Comparison of ENCODE assay signal across 14 cellular contexts in the genomic region with DNA sequence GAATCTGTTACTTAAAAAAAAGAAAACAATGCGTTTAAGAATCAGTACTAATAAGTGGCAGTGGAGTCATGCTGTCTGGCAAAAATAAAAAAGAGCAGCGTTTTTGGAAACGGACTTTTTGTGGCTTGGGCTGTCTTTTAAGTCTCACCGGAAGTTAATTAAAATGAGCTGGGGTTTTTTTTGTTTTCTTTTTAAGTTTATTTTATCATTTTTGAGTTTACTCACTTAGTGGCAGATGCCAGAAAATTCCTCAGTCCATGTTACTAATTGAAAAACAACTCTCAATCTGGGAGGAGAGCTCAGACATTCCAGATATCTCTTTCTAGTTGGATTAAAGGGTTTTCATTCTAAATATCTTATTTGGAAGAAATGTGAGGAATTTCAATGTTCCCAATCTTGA.
A peak's percentile ranks its signal among the peaks of the same experiment; 100 is the strongest.
DNase-seq lines count a peak whose midpoint lies in the region; ATAC-seq and TF ChIP-seq lines count a peak whose summit lies in the region.
"Had no signal": no experiment of that assay in that cellular context is flagged by ENCODE, and none has a peak within 500 bp of the region (broad histone marks: within the 10 kb centered on the region; RNA-seq: fewer than 3 reads in every experiment).

No MANE protein-coding gene starts in this region.

- H3K4ac ChIP-seq in mesenchymal stem cell (ENCODE audit: low read depth in 1 of 2, low read length in 2 of 2), result no peak overlapping the region

- ATAC-seq in GM18867 (IDR thresholded peaks at IDR 0.05; ENCODE audit: unreplicated experiment), result no peak

- no peaks in the 10 kb centered on the region for H3K79me1 ChIP-seq in mesenchymal stem cell (replicated peaks; ENCODE audit: low read length, poor library complexity, severe bottlenecking)

- H2BK15ac ChIP-seq in mesenchymal stem cell (ENCODE audit: low read depth, poor library complexity, severe bottlenecking), result no peak overlapping the region

- no peaks in the 10 kb centered on the region for H3K36me3 ChIP-seq in mesenchymal stem cell (ENCODE audit: control insufficient read depth in 1 of 2, insufficient read depth in 2 of 2, low read depth in 1 of 2, low read length in 2 of 2)

- H3K14ac ChIP-seq in mesenchymal stem cell (ENCODE audit: low read length in 2 of 2), result no peak overlapping the region

- no peak overlapping the region for H4K91ac ChIP-seq in mesenchymal stem cell (ENCODE audit: low read length)

- H3K4me3 ChIP-seq in astrocyte of the cerebellum (ENCODE audit: low read depth, low read length) (no peak overlapping the region), mesenchymal stem cell (ENCODE audit: insufficient read depth in 1 of 2, low read depth in 1 of 2, low read length in 2 of 2) (no peak overlapping the region)

- in situ Hi-C loops in astrocyte of the cerebellum (cut with HindIII; ENCODE audit: low sequenced_read_pairs), result no loop called here

- H3K4me2 ChIP-seq in mesenchymal stem cell (ENCODE audit: low read length, poor library complexity, severe bottlenecking), result no peak overlapping the region

- H2BK12ac ChIP-seq in mesenchymal stem cell (ENCODE audit: low read length in 2 of 2), result no peak overlapping the region

- H4K8ac ChIP-seq in mesenchymal stem cell (ENCODE audit: low read length), result no peak overlapping the region

- no peak overlapping the region for H3K23ac ChIP-seq in mesenchymal stem cell (ENCODE audit: low read length in 2 of 2)

- H3K18ac ChIP-seq in mesenchymal stem cell (ENCODE audit: low read depth in 1 of 2, low read length in 2 of 2), result no peak overlapping the region

- H3K9ac ChIP-seq in mesenchymal stem cell (ENCODE audit: low read length), result peak overlapping the region; percentile 86

- WGBS in mesenchymal stem cell, result 59% methylated on average over 4 of the region's 4 CpGs

- no peak overlapping the region for H2AFZ ChIP-seq in mesenchymal stem cell (ENCODE audit: low read depth, low read length)

- no peaks in the 10 kb centered on the region for H3K27me3 ChIP-seq in mesenchymal stem cell (ENCODE audit: control insufficient read depth in 1 of 2, insufficient read depth in 1 of 2, low read length in 2 of 2)

- H2BK120ac ChIP-seq in mesenchymal stem cell (ENCODE audit: low read depth, low read length), result no peak overlapping the region

- no peak overlapping the region for H2BK5ac ChIP-seq in mesenchymal stem cell (ENCODE audit: low read depth, low read length, poor library complexity, severe bottlenecking)

- H3K4me1 ChIP-seq in mesenchymal stem cell (ENCODE audit: control insufficient read depth, insufficient read depth, low read depth, low read length), result no peaks in the 10 kb centered on the region

- H3K9me3 ChIP-seq in mesenchymal stem cell (ENCODE audit: control insufficient read depth, low read length), result no peaks in the 10 kb centered on the region

- DNase-seq in A172 (ENCODE audit: low spot score), result peak; percentile 71
- DNase-seq in GM03348 (ENCODE audit: low spot score), result peak; percentile 48
- peak; percentile 31 for DNase-seq in astrocyte of the cerebellum (ENCODE audit: low read depth)
- no peak for DNase-seq in mesenchymal stem cell
- DNase-seq in DMS153 treated with DMSO at 0.1 percent for 48 hours (lab: John Stamatoyannopoulos, UW; ENCODE audit: unreplicated experiment), result no peak
- no peak for DNase-seq in stimulated activated naive CD4-positive, alpha-beta T cell treated with Interleukin-2 at 50 U/mL for 16 hours (lab: John Stamatoyannopoulos, UW)
- DNase-seq in NCI-H146 treated with DMSO at 0.1 percent for 48 hours (lab: John Stamatoyannopoulos, UW; ENCODE audit: unreplicated experiment), result no peak
- DNase-seq: activated gamma-delta T cell; DMS79; NCI-H2171 treated with DMSO at 0.1 percent for 48 hours; occipital lobe; stimulated activated CD4-positive, alpha-beta T cell treated with anti-CD3 and anti-CD28 coated beads, Interleukin-12 subunit alpha, Interleukin-12 subunit beta, amount 100 ng/mL, for 4 hours had no signal

- no peak overlapping the region for H3K27ac ChIP-seq in mesenchymal stem cell (ENCODE audit: low read length, poor library complexity, severe bottlenecking)
- H3K27ac ChIP-seq: epithelial cell of prostate had no signal

- no peak overlapping the region for H2AK5ac ChIP-seq in mesenchymal stem cell (ENCODE audit: low read length, severe bottlenecking)

- TF ChIP-seq CTCF in astrocyte of the cerebellum (IDR thresholded peaks at IDR 0.05; ENCODE audit: low read depth, low read length, missing control alignments), result no peak

Comparison
In these comparisons a context has a peak if more than half of its experiments do, and no peak if none do; other contexts are left out.
1. DNase-seq: peak in A172 (single experiment), GM03348 (single experiment) and astrocyte of the cerebellum (single experiment); none in mesenchymal stem cell (single experiment), DMS153 treated with DMSO at 0.1 percent for 48 hours (single experiment), stimulated activated naive CD4-positive, alpha-beta T cell treated with Interleukin-2 at 50 U/mL for 16 hours (single experiment) and NCI-H146 treated with DMSO at 0.1 percent for 48 hours (single experiment).